8 cellular contexts compared by ENCODE assay signal in genomic region chr1:151993734-151994496, GRCh38. TPM values are rescaled to one million over a fixed set of nuclear protein-coding genes. Genes with fewer than 3 reads are reported as not detected.
DNase-seq lines count a peak whose midpoint lies in the region; ATAC-seq and TF ChIP-seq lines count a peak whose summit lies in the region.

S100A10 (minus strand) TSS chr1:151993859; CDS start chr1:151986230, 7,629 bp downstream.

- H3K4me3 Mint-ChIP-seq in T-helper 17 cell = peak within 1 kb of the TSS; percentile 96

- ATAC-seq in HG03432 (IDR thresholded peaks at IDR 0.05; ENCODE audit: unreplicated experiment) = peak; percentile 54
- peak; percentile 82 for ATAC-seq in T-helper 17 cell
- ATAC-seq in left cardiac atrium = peak; percentile 85 to 91

- no peaks in the 10 kb centered on the region for H3K27me3 ChIP-seq in adrenal gland

- H3K4me1 Mint-ChIP-seq in T-helper 17 cell = peaks cover 43% of the 10 kb centered on the region

- H3K27ac ChIP-seq in C4-2B (peak within 1 kb of the TSS; percentile 9; the same call in 1 of the 2 replicates), adrenal gland (peak within 1 kb of the TSS; percentile 70 to 85 (median 80))

- DNase-seq in T-helper 17 cell (peak; percentile 71 to 75 (median 72)), adrenal gland (peak; percentile 73 to 81 (median 78)), left cardiac atrium (peak; percentile 87), retina (peak; percentile 74), NCI-H2107 (lab: John Stamatoyannopoulos, UW) (no peak), NCI-H345 treated with DMSO at 0.1 percent for 48 hours (lab: John Stamatoyannopoulos, UW; ENCODE audit: unreplicated experiment) (no peak)

- H3K4me3 ChIP-seq in adrenal gland = peak within 1 kb of the TSS; percentile 53 to 76 (median 69)

- intact Hi-C loops in adrenal gland (cut with DNase I) = no loop called here
- intact Hi-C loops in left cardiac atrium (cut with DNase I) = loop anchor here in 1 of 2 donors (2.0 kb wide), 1 partner anchor 49 kb away; no protein-coding TSS in a partner anchor

- H3K36me3 Mint-ChIP-seq in T-helper 17 cell (ENCODE audit: low read depth) = peaks cover 6% of the 10 kb centered on the region

- H3K27me3 Mint-ChIP-seq in T-helper 17 cell = no peaks in the 10 kb centered on the region

- peak within 1 kb of the TSS; percentile 96 for H3K27ac Mint-ChIP-seq in T-helper 17 cell

- H3K4me1 ChIP-seq in adrenal gland (replicated peaks in 1 of 2) = peaks cover 33 to 58% of the 10 kb centered on the region in 2 donors

- TF ChIP-seq CTCF in C4-2B (conservative IDR thresholded peaks at IDR 0.05) (no peak), adrenal gland (IDR thresholded peaks at IDR 0.05) (no peak)

- peak; percentile 50 to 71 for TF ChIP-seq POLR2A in adrenal gland (IDR thresholded peaks at IDR 0.05)

- H3K36me3 ChIP-seq in adrenal gland (replicated peaks in 1 of 2) = no peaks in the 10 kb centered on the region

- no peaks in the 10 kb centered on the region for H3K9me3 ChIP-seq in T-helper 17 cell (ENCODE audit: control insufficient read depth, low read length, poor library complexity, severe bottlenecking)
- no peaks in the 10 kb centered on the region for H3K9me3 ChIP-seq in adrenal gland (replicated peaks in 1 of 3)

- WGBS in adrenal gland, 4 donors = 0 to 6% (median 3%) methylated on average over 17 to 69 of the region's 69 CpGs

RNA-seq across cellular contexts. Expression of gene S100A10, which starts in this region (rescaled TPM):
- total RNA-seq in T-helper 17 cell = 100 to 1,000 TPM; 317 to 349 TPM
- 100 to 1,000 TPM in 5 of 8 donors, 10 to 100 TPM in 3; 66.7 to 463 (median 262) TPM for total RNA-seq in adrenal gland
- 100 to 1,000 TPM; 439 to 860 (median 798) TPM for polyA plus RNA-seq in adrenal gland
- total RNA-seq in left cardiac atrium = 100 to 1,000 TPM; 313 to 335 TPM

Comparison
In these comparisons a context has a peak if more than half of its experiments do, and no peak if none do; other contexts are left out.
1. DNase-seq: peak in T-helper 17 cell (3 of 3), adrenal gland (7 of 7), left cardiac atrium (single experiment) and retina (single experiment); none in NCI-H2107 (single experiment) and NCI-H345 treated with DMSO at 0.1 percent for 48 hours (single experiment).
2. Peak in every context shown above with its lines, with median percentiles within 50 percentile points of each other: ATAC-seq.